In the genomic region with DNA sequence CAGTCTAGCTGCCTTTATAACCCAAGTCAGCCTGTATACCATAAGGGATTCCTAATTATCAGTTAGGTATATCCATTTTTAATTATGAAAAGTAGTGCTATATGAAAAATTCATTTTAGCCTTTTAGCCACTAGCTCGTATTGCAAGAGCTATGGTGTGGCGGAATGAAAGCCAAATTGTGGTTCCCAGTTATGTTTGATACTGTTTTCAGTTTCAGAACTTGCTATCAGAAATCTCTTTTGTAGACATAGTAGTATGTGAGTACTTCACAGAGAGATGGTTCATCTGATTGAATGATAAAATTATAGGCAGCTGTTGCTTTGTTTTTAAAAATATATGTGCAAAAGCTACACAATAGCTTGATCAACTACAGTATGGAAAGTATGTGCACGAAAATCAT, we compare ENCODE assay signal across 18 cellular contexts.
DNase-seq lines count a peak whose midpoint lies in the region; ATAC-seq and FAIRE-seq lines count a peak whose summit lies in the region.
"Had no signal": no experiment of that assay in that cellular context is flagged by ENCODE, and none has a peak within 500 bp of the region (broad histone marks: within the 10 kb centered on the region; RNA-seq: fewer than 3 reads in every experiment).

No MANE protein-coding gene starts in this region.

- no peak for DNase-seq in activated T-cell treated with anti-CD3 and anti-CD28 coated beads, Interleukin-2, amount 50 U/mL, for 4 hours
- DNase-seq in activated T-cell treated with anti-CD3 and anti-CD28 coated beads for 4 hours (no peak), immature natural killer cell (peak; percentile 21 to 46 (median 32)), NCI-H524 (lab: John Stamatoyannopoulos, UW) (no peak), frontal cortex (ENCODE audit: low spot score in 2 of 2) (no peak)
- DNase-seq in activated CD4-positive, alpha-beta T cell treated with anti-CD3 and anti-CD28 coated beads for 1 hour = no peak
- DNase-seq: CD4-positive, alpha-beta T cell; dermis blood vessel endothelial cell; HCEC 1CT; heart right ventricle; MV-4-11; NCI-H2171; retina; SHP77 treated with DMSO at 0.1 percent for 48 hours; T1000 had no signal

- H3K4me1 Mint-ChIP-seq in activated T-cell treated with anti-CD3 and anti-CD28 coated beads, Interleukin-2, amount 50 U/mL, for 4 hours (ENCODE audit: low read depth) = peaks cover 20% of the 10 kb centered on the region
- H3K4me1 Mint-ChIP-seq in immature natural killer cell = peaks cover 54% of the 10 kb centered on the region in 2 donors

- H3K27me3 Mint-ChIP-seq in activated T-cell treated with anti-CD3 and anti-CD28 coated beads, Interleukin-2, amount 50 U/mL, for 4 hours (ENCODE audit: low read depth) = no peaks in the 10 kb centered on the region
- peaks cover 0 to 14% (median 7%) of the 10 kb centered on the region in 3 donors for H3K27me3 Mint-ChIP-seq in immature natural killer cell (ENCODE audit: low read depth in 3 of 3)
- H3K27me3 Mint-ChIP-seq: CD4-positive, alpha-beta T cell had no signal

- no peaks in the 10 kb centered on the region for H3K9me3 Mint-ChIP-seq in activated T-cell treated with anti-CD3 and anti-CD28 coated beads, Interleukin-2, amount 50 U/mL, for 4 hours
- H3K9me3 Mint-ChIP-seq in immature natural killer cell = no peaks in the 10 kb centered on the region
- H3K9me3 Mint-ChIP-seq: CD4-positive, alpha-beta T cell had no signal

- peaks cover 18% of the 10 kb centered on the region for H3K36me3 Mint-ChIP-seq in activated T-cell treated with anti-CD3 and anti-CD28 coated beads, Interleukin-2, amount 50 U/mL, for 4 hours (ENCODE audit: insufficient read depth)
- H3K36me3 Mint-ChIP-seq in immature natural killer cell = peaks cover 3 to 6% (median 4%) of the 10 kb centered on the region in 3 donors

- peak; percentile 57 to 63 for ATAC-seq in activated T-cell treated with anti-CD3 and anti-CD28 coated beads, Interleukin-2, amount 50 U/mL, for 4 hours
- ATAC-seq in GM21390 (IDR thresholded peaks at IDR 0.05; ENCODE audit: unreplicated experiment) (peak; percentile 67), HG03342 (IDR thresholded peaks at IDR 0.05; ENCODE audit: unreplicated experiment) (peak; percentile 57)
- ATAC-seq: esophagus mucosa, heart right ventricle had no signal

- no peak for FAIRE-seq in frontal cortex (lab: Jason Lieb, UNC)

- peak overlapping the region; percentile 98 to 100 (median 98) for H3K27ac Mint-ChIP-seq in immature natural killer cell
- H3K27ac Mint-ChIP-seq: CD4-positive, alpha-beta T cell had no signal

- no peak overlapping the region for H3K4me3 Mint-ChIP-seq in activated T-cell treated with anti-CD3 and anti-CD28 coated beads, Interleukin-2, amount 50 U/mL, for 4 hours
- peak overlapping the region; percentile 69 to 85 (median 74) for H3K4me3 Mint-ChIP-seq in immature natural killer cell
- H3K4me3 Mint-ChIP-seq: CD4-positive, alpha-beta T cell had no signal

Comparison
In these comparisons a context has a peak if more than half of its experiments do, and no peak if none do; other contexts are left out.
1. DNase-seq: peak in immature natural killer cell (3 of 3); none in activated T-cell treated with anti-CD3 and anti-CD28 coated beads, Interleukin-2, amount 50 U/mL, for 4 hours (single experiment), activated T-cell treated with anti-CD3 and anti-CD28 coated beads for 4 hours (single experiment), NCI-H524 (0 of 2), activated CD4-positive, alpha-beta T cell treated with anti-CD3 and anti-CD28 coated beads for 1 hour (single experiment) and frontal cortex (0 of 2).
2. Peak in every context shown above with its lines, with median percentiles within 50 percentile points of each other: ATAC-seq.